ENCODE assay signal across 13 cellular contexts in the genomic region with DNA sequence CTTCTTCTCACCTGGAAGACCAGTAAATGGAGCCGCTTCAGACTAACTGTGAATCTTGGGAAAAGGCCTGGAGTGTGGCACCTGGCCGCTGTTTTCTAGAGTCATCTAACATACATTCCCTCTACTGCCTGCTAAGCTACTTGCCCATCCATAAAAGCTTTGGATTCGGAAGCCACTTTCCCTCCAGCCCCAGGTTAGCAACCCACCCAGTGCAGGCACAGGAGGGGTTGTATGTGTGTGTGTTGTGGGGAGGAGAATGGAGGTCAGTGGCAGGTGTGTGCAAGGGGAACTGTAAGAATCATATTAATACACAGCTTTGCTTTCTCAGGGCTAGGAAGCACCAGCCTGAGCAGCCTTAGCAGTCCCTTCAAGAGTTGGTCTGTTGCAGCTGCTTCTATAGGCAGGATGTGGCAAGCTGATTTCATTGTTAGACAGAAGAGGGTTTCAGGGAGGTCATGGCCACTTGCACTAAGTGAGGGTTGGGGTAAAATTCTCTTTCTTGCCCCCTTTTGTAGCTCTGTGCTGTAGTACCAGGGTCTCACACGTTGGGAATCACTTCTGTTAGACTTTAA. TPM values are rescaled to one million over a fixed set of nuclear protein-coding genes. Genes with fewer than 3 reads are reported as not detected.
DNase-seq lines count a peak whose midpoint lies in the region; ATAC-seq and TF ChIP-seq lines count a peak whose summit lies in the region.
"Had no signal": no experiment of that assay in that cellular context is flagged by ENCODE, and none has a peak within 500 bp of the region (broad histone marks: within the 10 kb centered on the region; RNA-seq: fewer than 3 reads in every experiment).

No MANE protein-coding gene starts in this region.

- no peak for DNase-seq in activated naive CD8-positive, alpha-beta T cell treated with anti-CD3 and anti-CD28 coated beads, Interleukin-2, amount 50 U/mL, for 24 hours
- DNase-seq in HFFc6 (no peak), NCI-H526 treated with DMSO at 0.1 percent for 48 hours (lab: John Stamatoyannopoulos, UW) (no peak), H7 (no peak), DMS79 (lab: John Stamatoyannopoulos, UW) (no peak)
- DNase-seq: activated T-cell treated with anti-CD3 and anti-CD28 coated beads, Interleukin-2, amount 50 U/mL, for 48 hours; hippocampal formation; naive thymus-derived CD8-positive, alpha-beta T cell had no signal

- H3K4me1 Mint-ChIP-seq in activated naive CD8-positive, alpha-beta T cell treated with anti-CD3 and anti-CD28 coated beads, Interleukin-2, amount 50 U/mL, for 24 hours, result peaks cover 49% of the 10 kb centered on the region
- H3K4me1 Mint-ChIP-seq in HFFc6 (ENCODE audit: low read depth), result peaks cover 24% of the 10 kb centered on the region

- no peak overlapping the region for H3K4me3 Mint-ChIP-seq in activated naive CD8-positive, alpha-beta T cell treated with anti-CD3 and anti-CD28 coated beads, Interleukin-2, amount 50 U/mL, for 24 hours
- H3K4me3 Mint-ChIP-seq in HFFc6, result no peak overlapping the region
- H3K4me3 Mint-ChIP-seq: naive thymus-derived CD8-positive, alpha-beta T cell had no signal

- H3K36me3 Mint-ChIP-seq in activated naive CD8-positive, alpha-beta T cell treated with anti-CD3 and anti-CD28 coated beads, Interleukin-2, amount 50 U/mL, for 24 hours (ENCODE audit: low read depth), result peaks cover 50% of the 10 kb centered on the region
- H3K36me3 Mint-ChIP-seq in HFFc6 (ENCODE audit: low read depth), result peaks cover 28% of the 10 kb centered on the region

- no peaks in the 10 kb centered on the region for H3K27me3 ChIP-seq in H7 (ENCODE audit: control insufficient read depth, insufficient read depth, low read length)

- H3K27ac Mint-ChIP-seq in activated naive CD8-positive, alpha-beta T cell treated with anti-CD3 and anti-CD28 coated beads, Interleukin-2, amount 50 U/mL, for 24 hours, result peak overlapping the region; percentile 16
- H3K27ac Mint-ChIP-seq in HFFc6, result no peak overlapping the region

- peaks cover 1% of the 10 kb centered on the region; the same call in 1 of the 2 replicates for H3K36me3 ChIP-seq in H7 (replicated peaks; ENCODE audit: control insufficient read depth, insufficient read depth, low read length)

- H3K9me3 Mint-ChIP-seq in activated naive CD8-positive, alpha-beta T cell treated with anti-CD3 and anti-CD28 coated beads, Interleukin-2, amount 50 U/mL, for 24 hours, result no peaks in the 10 kb centered on the region
- no peaks in the 10 kb centered on the region for H3K9me3 Mint-ChIP-seq in HFFc6
- H3K9me3 Mint-ChIP-seq: naive thymus-derived CD8-positive, alpha-beta T cell had no signal

- no peak overlapping the region for H3K4me3 ChIP-seq in H7 (ENCODE audit: insufficient read depth, low read depth, low read length)

- ATAC-seq in GM18870 (IDR thresholded peaks at IDR 0.05; ENCODE audit: unreplicated experiment) (peak; percentile 71), GM21529 (IDR thresholded peaks at IDR 0.05; ENCODE audit: unreplicated experiment) (peak; percentile 67), HG03159 (IDR thresholded peaks at IDR 0.05; ENCODE audit: unreplicated experiment) (peak; percentile 83)
- ATAC-seq in activated naive CD8-positive, alpha-beta T cell treated with anti-CD3 and anti-CD28 coated beads, Interleukin-2, amount 50 U/mL, for 24 hours, result peak; percentile 59

- no peak for TF ChIP-seq CTCF in HFFc6 (IDR thresholded peaks at IDR 0.05)

- H3K27me3 Mint-ChIP-seq in activated naive CD8-positive, alpha-beta T cell treated with anti-CD3 and anti-CD28 coated beads, Interleukin-2, amount 50 U/mL, for 24 hours, result no peaks in the 10 kb centered on the region
- H3K27me3 Mint-ChIP-seq in HFFc6 (ENCODE audit: insufficient read depth), result no peaks in the 10 kb centered on the region
- H3K27me3 Mint-ChIP-seq: naive thymus-derived CD8-positive, alpha-beta T cell had no signal

RNA-seq across cellular contexts. Expression of a gene that starts 8.9 kb away (rescaled TPM):
- total RNA-seq in HFFc6 (2021; fragmentation: NEBNext Ultra II Directional; extraction: Animal tissue kit (Norgen Biotek cat#: 25700)), result 1 to 10 TPM; 6.1 to 8.8 (median 7.2) TPM
- 7.7 and 22.2 TPM in 2 replicates for total RNA-seq in H7 (2014; rRNA removed; shearing (Covaris generic))

RNA-seq across cellular contexts. Expression of a gene that starts 9.1 kb away (rescaled TPM):
- 1 to 10 TPM; 3.0 to 4.7 (median 3.6) TPM for total RNA-seq in HFFc6 (2021; fragmentation: NEBNext Ultra II Directional; extraction: Animal tissue kit (Norgen Biotek cat#: 25700))
- total RNA-seq in H7 (2014; rRNA removed; shearing (Covaris generic)), result 1.0 and 1.4 TPM in 2 replicates

RNA-seq across cellular contexts. Expression of a gene that starts 43.4 kb away (rescaled TPM):
- total RNA-seq in HFFc6 (2021; fragmentation: NEBNext Ultra II Directional; extraction: Animal tissue kit (Norgen Biotek cat#: 25700)), result not detected
- total RNA-seq in H7 (2014; rRNA removed; shearing (Covaris generic)), result not detected in 2 replicates
- total RNA-seq: Daoy; naive thymus-derived CD8-positive, alpha-beta T cell; SK-MEL-5 had no signal
